In genomic region chr11:35390737-35391682, GRCh38 we compare ENCODE assay signal across 10 cellular contexts. TPM values are rescaled to one million over a fixed set of nuclear protein-coding genes. Genes with fewer than 3 reads are reported as not detected.
A peak's percentile ranks its signal among the peaks of the same experiment; 100 is the strongest.
DNase-seq lines count a peak whose midpoint lies in the region; ATAC-seq and TF ChIP-seq lines count a peak whose summit lies in the region.
"Had no signal": no experiment of that assay in that cellular context is flagged by ENCODE, and none has a peak within 500 bp of the region (broad histone marks: within the 10 kb centered on the region; RNA-seq: fewer than 3 reads in every experiment).

No MANE protein-coding gene starts in this region.

- H3K36me3 ChIP-seq in naive thymus-derived CD4-positive, alpha-beta T cell (ENCODE audit: control insufficient read depth in 2 of 3, insufficient read depth in 3 of 3, low read length in 3 of 3): no peaks in the 10 kb centered on the region
- H3K36me3 ChIP-seq in left ventricle myocardium inferior: no peaks in the 10 kb centered on the region
- H3K36me3 ChIP-seq: neutrophil had no signal

- H3K4me3 Mint-ChIP-seq in activated T-helper 17 cell treated with anti-CD3 and anti-CD28 coated beads, Interleukin-2, amount 50 U/mL, for 72 hours: peak overlapping the region; percentile 68
- H3K4me3 Mint-ChIP-seq in naive thymus-derived CD4-positive, alpha-beta T cell: peak overlapping the region in 4 of 10 donors; percentile 1 to 63 (median 16)
- H3K4me3 Mint-ChIP-seq: T-helper 1 cell treated with Interleukin-12 subunit alpha and Interleukin-12 subunit beta and Interleukin-4 antibody, amounts not matched to agents 30 μg/mL and 1 μg/mL, for 36 hours had no signal

- ATAC-seq in GM18498 (IDR thresholded peaks at IDR 0.05; ENCODE audit: unreplicated experiment): peak; percentile 87
- ATAC-seq in activated T-helper 17 cell treated with anti-CD3 and anti-CD28 coated beads, Interleukin-2, amount 50 U/mL, for 72 hours (replicated peaks): peak; percentile 92
- ATAC-seq in naive thymus-derived CD4-positive, alpha-beta T cell: peak; percentile 45

- H3K27me3 ChIP-seq in naive thymus-derived CD4-positive, alpha-beta T cell (ENCODE audit: control insufficient read depth in 2 of 2, insufficient read depth in 2 of 2, low read length in 2 of 2): no peaks in the 10 kb centered on the region
- peaks cover 7% of the 10 kb centered on the region for H3K27me3 ChIP-seq in left ventricle myocardium inferior (ENCODE audit: low read depth)
- H3K27me3 ChIP-seq: neutrophil had no signal

- peaks cover 26% of the 10 kb centered on the region for H3K4me1 Mint-ChIP-seq in activated T-helper 17 cell treated with anti-CD3 and anti-CD28 coated beads, Interleukin-2, amount 50 U/mL, for 72 hours
- peaks cover 8 to 35% (median 30%) of the 10 kb centered on the region in 7 donors for H3K4me1 Mint-ChIP-seq in naive thymus-derived CD4-positive, alpha-beta T cell

- no peaks in the 10 kb centered on the region for H3K9me3 Mint-ChIP-seq in activated T-helper 17 cell treated with anti-CD3 and anti-CD28 coated beads, Interleukin-2, amount 50 U/mL, for 72 hours
- H3K9me3 Mint-ChIP-seq in naive thymus-derived CD4-positive, alpha-beta T cell: peaks cover 0 to 3% (median 0%) of the 10 kb centered on the region in 11 donors
- H3K9me3 Mint-ChIP-seq: T-helper 1 cell treated with Interleukin-12 subunit alpha and Interleukin-12 subunit beta and Interleukin-4 antibody, amounts not matched to agents 30 μg/mL and 1 μg/mL, for 36 hours had no signal

- H3K27ac ChIP-seq in naive thymus-derived CD4-positive, alpha-beta T cell (ENCODE audit: low read depth, low read length): no peak overlapping the region
- H3K27ac ChIP-seq in left ventricle myocardium inferior (replicated peaks): no peak overlapping the region
- H3K27ac ChIP-seq: neutrophil had no signal

- no peaks in the 10 kb centered on the region for H3K9me3 ChIP-seq in naive thymus-derived CD4-positive, alpha-beta T cell (ENCODE audit: control insufficient read depth in 2 of 3, low read length in 3 of 3)
- no peaks in the 10 kb centered on the region for H3K9me3 ChIP-seq in left ventricle myocardium inferior (replicated peaks)
- H3K9me3 ChIP-seq: neutrophil had no signal

- H3K4me1 ChIP-seq in naive thymus-derived CD4-positive, alpha-beta T cell (ENCODE audit: control insufficient read depth in 2 of 2, insufficient read depth in 2 of 2, low read length in 2 of 2): peaks cover 0 to 17% of the 10 kb centered on the region in 2 donors
- peaks cover 9% of the 10 kb centered on the region for H3K4me1 ChIP-seq in left ventricle myocardium inferior

- H3K4me3 ChIP-seq in naive thymus-derived CD4-positive, alpha-beta T cell (ENCODE audit: low read length): no peak overlapping the region
- no peak overlapping the region for H3K4me3 ChIP-seq in left ventricle myocardium inferior

- intact Hi-C loops in naive thymus-derived CD4-positive, alpha-beta T cell (cut with micrococcal nuclease): loop anchor here (1.0 to 5.0 kb wide), 4 partner anchors 60 to 309 kb away; no protein-coding TSS in a partner anchor
- intact Hi-C loops in left ventricle myocardium inferior (cut with micrococcal nuclease): loop anchor here (10.0 kb wide), 2 partner anchors 806 to 876 kb away; partner anchors contain the start of gene ELF5

- peak; percentile 85 for DNase-seq in H4 (ENCODE audit: low spot score)
- DNase-seq in M059J (ENCODE audit: low read depth): peak; percentile 86
- peak in 1 of 9 donors; percentile 27 for DNase-seq in naive thymus-derived CD4-positive, alpha-beta T cell
- no peak for DNase-seq in HK-2 (ENCODE audit: unreplicated experiment)
- DNase-seq in left ventricle myocardium inferior: no peak
- DNase-seq in NK-92 treated with Interleukin-12 subunit alpha and Interleukin-12 subunit beta, amount 100 ng/mL, for 24 hours (lab: John Stamatoyannopoulos, UW): no peak

- H3K36me3 Mint-ChIP-seq in activated T-helper 17 cell treated with anti-CD3 and anti-CD28 coated beads, Interleukin-2, amount 50 U/mL, for 72 hours (ENCODE audit: low read depth): no peaks in the 10 kb centered on the region
- no peaks in the 10 kb centered on the region for H3K36me3 Mint-ChIP-seq in naive thymus-derived CD4-positive, alpha-beta T cell

- no peak for TF ChIP-seq CTCF in left ventricle myocardium inferior (IDR thresholded peaks at IDR 0.05; ENCODE audit: borderline replicate concordance)

- peaks cover 4% of the 10 kb centered on the region for H3K27me3 Mint-ChIP-seq in activated T-helper 17 cell treated with anti-CD3 and anti-CD28 coated beads, Interleukin-2, amount 50 U/mL, for 72 hours
- peaks cover 0 to 19% (median 0%) of the 10 kb centered on the region in 5 donors for H3K27me3 Mint-ChIP-seq in naive thymus-derived CD4-positive, alpha-beta T cell

- CTCF ChIA-PET in naive thymus-derived CD4-positive, alpha-beta T cell (lab: Charles Lee): interaction anchor here (0.7 to 7.3 kb wide), 18 partner anchors 13 to 805 kb away, joined by 3 to 99 read pairs (median 4); no protein-coding TSS in a partner anchor

- peak overlapping the region; percentile 84 for H3K27ac Mint-ChIP-seq in activated T-helper 17 cell treated with anti-CD3 and anti-CD28 coated beads, Interleukin-2, amount 50 U/mL, for 72 hours
- peak overlapping the region in 4 of 9 donors; percentile 54 to 79 (median 64) for H3K27ac Mint-ChIP-seq in naive thymus-derived CD4-positive, alpha-beta T cell
- H3K27ac Mint-ChIP-seq: T-helper 1 cell treated with Interleukin-12 subunit alpha and Interleukin-12 subunit beta and Interleukin-4 antibody, amounts not matched to agents 30 μg/mL and 1 μg/mL, for 36 hours had no signal

- POLR2A ChIA-PET in naive thymus-derived CD4-positive, alpha-beta T cell (lab: Charles Lee): interaction anchor here (0.9 to 1.1 kb wide), 5 partner anchors 173 to 251 kb away, joined by 3 to 4 read pairs (median 3); no protein-coding TSS in a partner anchor

RNA-seq across cellular contexts. Expression of gene SLC1A2, which starts 28.3 kb away (rescaled TPM):
- total RNA-seq in H4 (2014; rRNA removed; shearing (Covaris generic)): 0.84 and 1.7 TPM in 2 replicates
- total RNA-seq in M059J (2014; rRNA removed; shearing (Covaris generic)): 0.10 and 0.59 TPM in 2 replicates
- total RNA-seq in activated T-helper 17 cell treated with anti-CD3 and anti-CD28 coated beads, Interleukin-2, amount 50 U/mL, for 72 hours: not detected
- total RNA-seq in naive thymus-derived CD4-positive, alpha-beta T cell: under 1 TPM in 3 of 5 experiments, not detected in 2; 0.13 to 0.69 (median 0.24) TPM
- not detected for polyA plus RNA-seq in naive thymus-derived CD4-positive, alpha-beta T cell
- total RNA-seq in left ventricle myocardium inferior: 8.4 TPM

Comparison
In these comparisons a context has a peak if more than half of its experiments do, and no peak if none do; other contexts are left out.
1. DNase-seq: peak in H4 (single experiment) and M059J (single experiment); none in HK-2 (single experiment), left ventricle myocardium inferior (single experiment) and NK-92 treated with Interleukin-12 subunit alpha and Interleukin-12 subunit beta, amount 100 ng/mL, for 24 hours (single experiment).
2. Peak in every context shown above with its lines, with median percentiles within 50 percentile points of each other: ATAC-seq.